1 cellular context compared by ENCODE assay signal in genomic region chr15:100332721-100333120, GRCh38.
TF ChIP-seq lines count a peak whose summit lies in the region.

No MANE protein-coding gene starts in this region.

TF ChIP-seq in SK-N-SH treated with all-trans-retinoic acid at 6 μM for 48 hours, 23 proteins besides CTCF, POLR2A, EP300 and RAD21 (continued from another document):
- no peak for TF ChIP-seq CREB5 (CRISPR knock-in tag; IDR thresholded peaks at IDR 0.05; ENCODE audit: low read depth)
- TF ChIP-seq ZNF70 (CRISPR knock-in tag; IDR thresholded peaks at IDR 0.05): no peak
- TF ChIP-seq, protein P1, sequence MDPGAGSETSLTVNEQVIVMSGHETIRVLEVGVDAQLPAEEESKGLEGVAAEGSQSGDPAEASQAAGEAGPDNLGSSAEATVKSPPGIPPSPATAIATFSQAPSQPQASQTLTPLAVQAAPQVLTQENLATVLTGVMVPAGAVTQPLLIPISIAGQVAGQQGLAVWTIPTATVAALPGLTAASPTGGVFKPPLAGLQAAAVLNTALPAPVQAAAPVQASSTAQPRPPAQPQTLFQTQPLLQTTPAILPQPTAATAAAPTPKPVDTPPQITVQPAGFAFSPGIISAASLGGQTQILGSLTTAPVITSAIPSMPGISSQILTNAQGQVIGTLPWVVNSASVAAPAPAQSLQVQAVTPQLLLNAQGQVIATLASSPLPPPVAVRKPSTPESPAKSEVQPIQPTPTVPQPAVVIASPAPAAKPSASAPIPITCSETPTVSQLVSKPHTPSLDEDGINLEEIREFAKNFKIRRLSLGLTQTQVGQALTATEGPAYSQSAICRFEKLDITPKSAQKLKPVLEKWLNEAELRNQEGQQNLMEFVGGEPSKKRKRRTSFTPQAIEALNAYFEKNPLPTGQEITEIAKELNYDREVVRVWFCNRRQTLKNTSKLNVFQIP (CRISPR knock-in tag; IDR thresholded peaks at IDR 0.05; ENCODE audit: borderline replicate concordance, low read depth): no peak
- no peak for TF ChIP-seq SNAI2 (CRISPR knock-in tag; IDR thresholded peaks at IDR 0.05)
- no peak for TF ChIP-seq GLIS3 (CRISPR knock-in tag; IDR thresholded peaks at IDR 0.05)
- TF ChIP-seq ESRRG (CRISPR knock-in tag; IDR thresholded peaks at IDR 0.05): no peak
- TF ChIP-seq, protein P2, sequence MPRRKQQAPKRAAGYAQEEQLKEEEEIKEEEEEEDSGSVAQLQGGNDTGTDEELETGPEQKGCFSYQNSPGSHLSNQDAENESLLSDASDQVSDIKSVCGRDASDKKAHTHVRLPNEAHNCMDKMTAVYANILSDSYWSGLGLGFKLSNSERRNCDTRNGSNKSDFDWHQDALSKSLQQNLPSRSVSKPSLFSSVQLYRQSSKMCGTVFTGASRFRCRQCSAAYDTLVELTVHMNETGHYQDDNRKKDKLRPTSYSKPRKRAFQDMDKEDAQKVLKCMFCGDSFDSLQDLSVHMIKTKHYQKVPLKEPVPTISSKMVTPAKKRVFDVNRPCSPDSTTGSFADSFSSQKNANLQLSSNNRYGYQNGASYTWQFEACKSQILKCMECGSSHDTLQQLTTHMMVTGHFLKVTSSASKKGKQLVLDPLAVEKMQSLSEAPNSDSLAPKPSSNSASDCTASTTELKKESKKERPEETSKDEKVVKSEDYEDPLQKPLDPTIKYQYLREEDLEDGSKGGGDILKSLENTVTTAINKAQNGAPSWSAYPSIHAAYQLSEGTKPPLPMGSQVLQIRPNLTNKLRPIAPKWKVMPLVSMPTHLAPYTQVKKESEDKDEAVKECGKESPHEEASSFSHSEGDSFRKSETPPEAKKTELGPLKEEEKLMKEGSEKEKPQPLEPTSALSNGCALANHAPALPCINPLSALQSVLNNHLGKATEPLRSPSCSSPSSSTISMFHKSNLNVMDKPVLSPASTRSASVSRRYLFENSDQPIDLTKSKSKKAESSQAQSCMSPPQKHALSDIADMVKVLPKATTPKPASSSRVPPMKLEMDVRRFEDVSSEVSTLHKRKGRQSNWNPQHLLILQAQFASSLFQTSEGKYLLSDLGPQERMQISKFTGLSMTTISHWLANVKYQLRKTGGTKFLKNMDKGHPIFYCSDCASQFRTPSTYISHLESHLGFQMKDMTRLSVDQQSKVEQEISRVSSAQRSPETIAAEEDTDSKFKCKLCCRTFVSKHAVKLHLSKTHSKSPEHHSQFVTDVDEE (CRISPR knock-in tag; IDR thresholded peaks at IDR 0.05): no peak
- no peak for TF ChIP-seq ZNF565 (CRISPR knock-in tag; conservative IDR thresholded peaks at IDR 0.05; ENCODE audit: low read depth)
- no peak for TF ChIP-seq ZNF8 (CRISPR knock-in tag; IDR thresholded peaks at IDR 0.05)
- TF ChIP-seq TCF4 (CRISPR knock-in tag; IDR thresholded peaks at IDR 0.05; ENCODE audit: borderline replicate concordance): no peak
- TF ChIP-seq ARNTL (CRISPR knock-in tag; IDR thresholded peaks at IDR 0.05; ENCODE audit: borderline replicate concordance, low read depth): no peak
- no peak for TF ChIP-seq ZC3H10 (CRISPR knock-in tag; IDR thresholded peaks at IDR 0.05)
- TF ChIP-seq ZFP30 (CRISPR knock-in tag; IDR thresholded peaks at IDR 0.05): no peak
- TF ChIP-seq RARB (CRISPR knock-in tag; IDR thresholded peaks at IDR 0.05): no peak
